ENCODE assay signal across 26 cellular contexts in genomic region chr16:13542284-13542683, GRCh38.
"Had no signal": no experiment of that assay in that cellular context is flagged by ENCODE, and none has a peak within 500 bp of the region (broad histone marks: within the 10 kb centered on the region; RNA-seq: fewer than 3 reads in every experiment).

No MANE protein-coding gene starts in this region.

- H3K36me3 ChIP-seq: ascending aorta, MG63 had no signal

- ATAC-seq: activated naive CD4-positive, alpha-beta T cell treated with anti-CD3 and anti-CD28 coated beads, Interleukin-2, amount 50 U/mL, for 72 hours; activated naive CD8-positive, alpha-beta T cell treated with anti-CD3 and anti-CD28 coated beads, Interleukin-2, amount 50 U/mL, for 24 hours; activated T-cell treated with anti-CD3 and anti-CD28 coated beads, Interleukin-2, amount 50 U/mL, for 4 hours; body of pancreas; T-cell had no signal

- H3K9me3 ChIP-seq: ascending aorta, body of pancreas, MG63 had no signal

- DNase-seq: activated B cell treated with CpG ODN at 0.5 μM for 24 hours; activated CD4-positive, alpha-beta memory T cell treated with anti-CD3 and anti-CD28 coated beads for 36 hours; activated CD4-positive, alpha-beta T cell treated with anti-CD3 and anti-CD28 coated beads, Interleukin-2, amount 10 ng/mL, durations not matched to agents 7 days and 5 days; activated CD8-positive, alpha-beta memory T cell treated with anti-CD3 and anti-CD28 coated beads for 24 hours; activated effector memory CD4-positive, alpha-beta T cell treated with anti-CD3 and anti-CD28 coated beads, Interleukin-2, amount 50 U/mL, for 16 hours; activated naive CD4-positive, alpha-beta T cell treated with Interleukin-2 at 50 U/mL for 16 hours; activated naive CD8-positive, alpha-beta T cell treated with anti-CD3 and anti-CD28 coated beads, Interleukin-2, amount 50 U/mL, for 24 hours; activated T-cell treated with anti-CD3 and anti-CD28 coated beads, Interleukin-2, amount 50 U/mL, for 4 hours; amniotic stem cell; body of pancreas; MG63; MV-4-11; NCI-H1105; NCI-H1436; NCI-H187; NCI-H2081; NCI-H446; NCI-H524; PC-9; SIG-M5; T-cell; T-helper 2 cell; T1000 had no signal

- FAIRE-seq: TTC549 had no signal

- H3K4me2 ChIP-seq: PC-9 had no signal

- H3K27me3 ChIP-seq: ascending aorta, body of pancreas, MG63 had no signal

- H2AFZ ChIP-seq: PC-9 had no signal

- H3K27ac ChIP-seq: ascending aorta, body of pancreas, PC-9 had no signal

- H3K4me3 ChIP-seq: ascending aorta, body of pancreas, MG63, PC-9 had no signal

- H3K4me1 ChIP-seq: ascending aorta, body of pancreas had no signal
